In the genomic region with DNA sequence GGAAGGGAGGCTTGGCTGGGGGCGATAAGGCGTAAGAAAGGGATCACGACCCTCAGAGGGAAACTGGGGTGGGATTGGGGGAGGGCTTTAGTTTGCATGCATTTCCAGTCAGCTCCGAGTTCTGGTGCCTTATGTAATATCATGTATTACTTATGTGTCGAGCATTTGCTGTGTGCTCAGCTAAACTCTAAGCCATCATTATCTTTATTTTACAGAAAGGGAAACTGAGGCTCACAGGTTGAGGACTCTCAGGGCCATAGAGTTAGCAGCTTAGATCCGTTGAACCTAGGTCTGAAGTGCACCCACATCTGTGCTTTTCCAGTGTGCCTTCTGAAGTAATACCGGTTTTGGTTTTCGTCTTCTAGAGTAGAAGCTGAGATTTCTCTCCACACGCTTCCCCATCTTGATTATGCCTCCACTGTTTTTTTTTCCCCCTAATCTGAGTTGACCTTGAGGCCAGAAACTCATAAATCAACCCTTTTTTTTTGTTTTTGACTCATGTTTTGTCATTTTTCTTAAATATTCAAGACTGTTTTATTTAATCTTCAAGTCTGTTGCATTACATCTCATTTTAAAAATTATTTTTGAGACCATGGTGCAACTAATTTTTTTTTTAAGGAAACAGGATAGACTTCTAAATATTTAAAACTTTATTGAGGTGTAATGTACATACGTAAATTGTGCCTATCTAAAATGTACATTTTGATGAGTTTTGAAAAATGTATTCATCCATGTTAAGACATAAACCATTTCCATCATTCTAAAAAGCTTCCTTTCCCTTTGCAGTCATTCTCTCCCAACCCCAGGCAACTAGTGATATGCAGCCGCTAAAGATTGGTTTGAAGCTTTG, we compare ENCODE assay signal across 7 cellular contexts. TPM values are rescaled to one million over a fixed set of nuclear protein-coding genes. Genes with fewer than 3 reads are reported as not detected.
DNase-seq lines count a peak whose midpoint lies in the region; ATAC-seq, FAIRE-seq and TF ChIP-seq lines count a peak whose summit lies in the region.

No MANE protein-coding gene starts in this region.

- no peak overlapping the region for H2BK20ac ChIP-seq in H1 (ENCODE audit: low read length)

- H3K23me2 ChIP-seq in H1 (ENCODE audit: low read depth, low read length): peaks cover 2% of the 10 kb centered on the region

- peak overlapping the region; percentile 27 for H3K56ac ChIP-seq in H1 (replicated peaks; ENCODE audit: insufficient read length, low read depth, low read length)

- H3K4me3 ChIP-seq in OCI-LY3 (ENCODE audit: low read length): peak overlapping the region; percentile 85
- peak overlapping the region; percentile 79 to 97 (median 90) for H3K4me3 ChIP-seq in H1 (ENCODE audit: extremely low read depth in 1 of 4, insufficient read depth in 2 of 4, low read depth in 3 of 4, low read length in 4 of 4)
- H3K4me3 ChIP-seq in neuronal stem cell (ENCODE audit: low read length in 2 of 2): peak overlapping the region; percentile 59 to 96

- H2BK12ac ChIP-seq in H1 (ENCODE audit: low read depth, low read length): no peak overlapping the region
- H2BK12ac ChIP-seq in neuronal stem cell (ENCODE audit: low read length): no peak overlapping the region

- H2BK15ac ChIP-seq in H1 (ENCODE audit: low read length) (peak overlapping the region; percentile 76; the same call in 1 of the 2 replicates), neuronal stem cell (ENCODE audit: low read length) (no peak overlapping the region)

- TF ChIP-seq EP300 in H1 (IDR thresholded peaks at IDR 0.05; ENCODE audit: borderline replicate concordance in 1 of 2, low read depth in 2 of 2, low read length in 2 of 2): no peak

- H3K9me3 ChIP-seq in OCI-LY3 (ENCODE audit: insufficient read depth, low read length): no peaks in the 10 kb centered on the region
- H3K9me3 ChIP-seq in H1 (ENCODE audit: insufficient read depth in 2 of 2, low read depth in 1 of 2, low read length in 1 of 2): peaks cover 0 to 6% of the 10 kb centered on the region in 2 experiments; a peak in 2 of 4 replicates
- peaks cover 3 to 20% of the 10 kb centered on the region in 2 donors for H3K9me3 ChIP-seq in neuronal stem cell (replicated peaks in 1 of 2; ENCODE audit: control insufficient read depth in 2 of 2, insufficient read depth in 1 of 2, low read depth in 1 of 2, low read length in 2 of 2)

- peak; percentile 5 for ATAC-seq in GM21717 (IDR thresholded peaks at IDR 0.05; ENCODE audit: unreplicated experiment)

- 18% methylated on average over 11 of the region's 11 CpGs; no CpG with 5 or more reads in 1 of the 2 experiments for WGBS in H1 (ENCODE audit: extremely low coverage in 1 of 2, insufficient coverage in 1 of 2, insufficient read length in 1 of 2, insufficient replicate concordance in 2 of 2, low coverage in 1 of 2, low lambda C conversion rate in 2 of 2, missing lambda C conversion rate in 1 of 2), 2 experiments
- no CpG with 5 or more reads among the region's 11 CpGs for WGBS in neuronal stem cell (ENCODE audit: extremely low coverage in 2 of 2, insufficient read length in 2 of 2, insufficient replicate concordance in 1 of 2), 2 donors

- no peaks in the 10 kb centered on the region for H3K27me3 ChIP-seq in OCI-LY3 (ENCODE audit: low read depth, low read length)
- no peaks in the 10 kb centered on the region for H3K27me3 ChIP-seq in H1 (replicated peaks in 1 of 4; ENCODE audit: control insufficient read depth in 3 of 4, extremely low read depth in 1 of 4, insufficient read depth in 3 of 4, low read length in 3 of 4)
- no peaks in the 10 kb centered on the region for H3K27me3 ChIP-seq in neuronal stem cell (ENCODE audit: control insufficient read depth in 3 of 3, insufficient read depth in 3 of 3, low read depth in 1 of 3, low read length in 3 of 3)

- peaks cover 12% of the 10 kb centered on the region for H3K4me1 ChIP-seq in OCI-LY3 (ENCODE audit: low read length)
- H3K4me1 ChIP-seq in H1 (replicated peaks in 1 of 4; ENCODE audit: control insufficient read depth in 3 of 4, insufficient read depth in 4 of 4, low read length in 3 of 4): no peaks in the 10 kb centered on the region
- peaks cover 0 to 3% of the 10 kb centered on the region in 2 donors for H3K4me1 ChIP-seq in neuronal stem cell (ENCODE audit: control insufficient read depth in 2 of 2, insufficient read depth in 1 of 2, low read depth in 1 of 2, low read length in 2 of 2)

- H3K18ac ChIP-seq in H1 (ENCODE audit: extremely low read depth, low read length): peak overlapping the region; percentile 86; the same call in 1 of the 2 replicates
- H3K18ac ChIP-seq in neuronal stem cell (ENCODE audit: low read length): peak overlapping the region; percentile 80

- H3K4me2 ChIP-seq in OCI-LY3 (ENCODE audit: low read length) (peak overlapping the region; percentile 94), H1 (ENCODE audit: insufficient read depth in 1 of 2, low read depth in 2 of 2, low read length in 2 of 2) (peak overlapping the region; percentile 74 to 91), neuronal stem cell (ENCODE audit: insufficient read depth, low read length, poor library complexity, severe bottlenecking) (peak overlapping the region; percentile 79)

- peak overlapping the region; percentile 87 for H2BK5ac ChIP-seq in H1 (ENCODE audit: low read depth, low read length)
- no peak overlapping the region for H2BK5ac ChIP-seq in neuronal stem cell (ENCODE audit: low read length)

- H3K27ac ChIP-seq in OCI-LY3 (ENCODE audit: low read length) (peak overlapping the region; percentile 75), H1 (ENCODE audit: low read depth, low read length) (peak overlapping the region; percentile 66; the same call in 1 of the 2 replicates), neuronal stem cell (replicated peaks; ENCODE audit: low read length) (peak overlapping the region; percentile 70)

- H4K20me1 ChIP-seq in OCI-LY3 (ENCODE audit: insufficient read depth, low read length) (peaks cover 7% of the 10 kb centered on the region), H1 (replicated peaks in 1 of 2; ENCODE audit: control insufficient read depth in 1 of 2, insufficient read depth in 2 of 2, low read length in 2 of 2) (peaks cover 0 to 1% of the 10 kb centered on the region in 2 experiments)

- H3K23ac ChIP-seq in H1 (ENCODE audit: insufficient read length) (no peak overlapping the region), neuronal stem cell (ENCODE audit: low read depth, low read length, poor library complexity) (no peak overlapping the region)

- H3K79me1 ChIP-seq in H1 (ENCODE audit: low read depth, low read length) (no peaks in the 10 kb centered on the region; the same call in 1 of the 2 replicates), neuronal stem cell (ENCODE audit: low read depth, low read length) (no peaks in the 10 kb centered on the region)

- peaks cover 57% of the 10 kb centered on the region for H3K79me2 ChIP-seq in OCI-LY3 (ENCODE audit: low read length)
- peaks cover 10 to 52% of the 10 kb centered on the region in 2 experiments for H3K79me2 ChIP-seq in H1 (ENCODE audit: control insufficient read depth in 1 of 2, insufficient read depth in 2 of 2, low read length in 2 of 2)

- no peak for TF ChIP-seq RAD21 in H1 (IDR thresholded peaks at IDR 0.05 in 1 of 2, conservative IDR thresholded peaks at IDR 0.05 in 1 of 2; ENCODE audit: low read depth in 2 of 2, low read length in 2 of 2)

- H2AK5ac ChIP-seq in H1 (ENCODE audit: low read depth, low read length) (no peak overlapping the region), neuronal stem cell (ENCODE audit: low read depth, low read length) (no peak overlapping the region)

- CTCF ChIA-PET in H1 (lab: Charles Lee; ENCODE audit: partially characterized antibody): interaction anchor here (0.6 to 1.6 kb wide), 3 partner anchors 21 to 78 kb away, joined by 3 to 4 read pairs (median 3); no protein-coding TSS in a partner anchor

- no peak overlapping the region for H3K4ac ChIP-seq in H1 (replicated peaks; ENCODE audit: insufficient read length, low read depth, low read length)
- H3K4ac ChIP-seq in neuronal stem cell (ENCODE audit: low read length): no peak overlapping the region

- peak overlapping the region; percentile 18 for H2BK120ac ChIP-seq in H1 (replicated peaks; ENCODE audit: low read depth, low read length)
- no peak overlapping the region for H2BK120ac ChIP-seq in neuronal stem cell (ENCODE audit: low read depth, low read length)

- H2AFZ ChIP-seq in OCI-LY3 (ENCODE audit: low read depth, low read length) (peak overlapping the region; percentile 42; the same call in 1 of the 2 replicates), H1 (ENCODE audit: low read length) (peak overlapping the region; percentile 76; the same call in 1 of the 2 replicates), neuronal stem cell (ENCODE audit: low read length) (peak overlapping the region; percentile 84)

- H4K5ac ChIP-seq in H1 (ENCODE audit: insufficient read length, low read depth, low read length): peak overlapping the region; percentile 84

- no peak; a peak in 1 of 3 replicates for TF ChIP-seq POLR2A in H1 (IDR thresholded peaks at IDR 0.05; ENCODE audit: control extremely low read depth in 1 of 2, low read depth in 2 of 2, low read length in 2 of 2)

- H3K36me3 ChIP-seq in OCI-LY3 (replicated peaks; ENCODE audit: low read depth, low read length) (peaks cover 30% of the 10 kb centered on the region), H1 (ENCODE audit: control insufficient read depth in 2 of 4, insufficient read depth in 4 of 4, low read length in 3 of 4) (peaks cover 0 to 25% (median 15%) of the 10 kb centered on the region in 4 experiments; a peak in 6 of 8 replicates), neuronal stem cell (replicated peaks in 1 of 2; ENCODE audit: control insufficient read depth in 2 of 2, insufficient read depth in 2 of 2, low read length in 2 of 2) (peaks cover 9 to 41% of the 10 kb centered on the region in 2 donors)

- H3K9ac ChIP-seq in OCI-LY3 (ENCODE audit: low read length) (peak overlapping the region; percentile 91), H1 (replicated peaks in 1 of 4; ENCODE audit: extremely low read depth in 1 of 4, low read depth in 3 of 4, low read length in 3 of 4) (peak overlapping the region; percentile 78 to 88 (median 86)), neuronal stem cell (ENCODE audit: low read depth, low read length, poor library complexity) (peak overlapping the region; percentile 97)

- no peak for FAIRE-seq in H1 (lab: Jason Lieb, UNC)

- no peak for TF ChIP-seq CTCF in OCI-LY3 (IDR thresholded peaks at IDR 0.05; ENCODE audit: low read depth, low read length)
- TF ChIP-seq CTCF in H1 (IDR thresholded peaks at IDR 0.05; ENCODE audit: control extremely low read depth in 1 of 3, insufficient read depth in 1 of 3, low read depth in 1 of 3, low read length in 3 of 3): no peak

- H4K8ac ChIP-seq in H1 (ENCODE audit: extremely low read depth, insufficient read depth, low read length): 0 out of 2 replicates have a peak overlapping the region, but pooled peaks have one; percentile 69
- no peak overlapping the region for H4K8ac ChIP-seq in neuronal stem cell (ENCODE audit: low read depth, low read length)

- POLR2A ChIA-PET in H1 (lab: Charles Lee; ENCODE audit: partially characterized antibody): interaction anchor here (0.7 to 1.7 kb wide), 5 partner anchors 20 to 105 kb away, joined by 3 to 7 read pairs (median 3); partner anchors contain the start of genes COG8 and NIP7

- DNase-seq in H1 (ENCODE audit: low read depth in 1 of 2, low spot score in 2 of 2): no peak
- no peak for DNase-seq in neuronal stem cell (ENCODE audit: low spot score)
- DNase-seq in foreskin melanocyte: no peak
- no peak for DNase-seq in KG1 (lab: John Stamatoyannopoulos, UW)
- DNase-seq in central memory CD4-positive, alpha-beta T cell: no peak

- H4K91ac ChIP-seq in H1 (replicated peaks; ENCODE audit: insufficient read length, low read length): peak overlapping the region; percentile 64
- H4K91ac ChIP-seq in neuronal stem cell (ENCODE audit: low read depth, low read length, poor library complexity): no peak overlapping the region

- H3K14ac ChIP-seq in H1 (ENCODE audit: insufficient read length) (no peak overlapping the region), neuronal stem cell (ENCODE audit: low read length) (no peak overlapping the region)

RNA-seq across cellular contexts. Expression of gene CYB5B, which starts 0.7 kb away (rescaled TPM):
- 118 and 127 TPM in 2 replicates for total RNA-seq in H1 (2021; fragmentation: NEBNext Ultra II Directional; extraction: Animal tissue kit (Norgen Biotek cat#: 25700))
- polyA plus RNA-seq in H1 (2011; rRNA removed): 70.8 and 108 TPM in 2 replicates
- polyA plus RNA-seq in H1 (2011; cell fraction: cytosol; rRNA removed): 83.3 TPM
- 43.5 TPM for polyA plus RNA-seq in H1 (2011; cell fraction: nucleus; rRNA removed)
- polyA plus RNA-seq in H1 (2012, experiment 1 of 2): 101 to 122 TPM (median 107 TPM) in 4 replicates
- 33.0 TPM for polyA plus RNA-seq in H1 (2012, experiment 2 of 2)
- 138 TPM for polyA plus RNA-seq in H1 (2013, experiment 1 of 2)
- polyA plus RNA-seq in H1 (2013, experiment 2 of 2): 144 TPM
- polyA minus RNA-seq in H1 (2011; rRNA and poly(A)+ RNA removed): 114 and 138 TPM in 2 replicates
- 49.4 TPM for polyA minus RNA-seq in H1 (2011; cell fraction: cytosol; rRNA and poly(A)+ RNA removed)
- polyA minus RNA-seq in H1 (2011; cell fraction: nucleus; rRNA and poly(A)+ RNA removed): 52.0 TPM
- 142 TPM for polyA plus RNA-seq in neuronal stem cell (2013, experiment 1 of 2)
- 142 TPM for polyA plus RNA-seq in neuronal stem cell (2013, experiment 2 of 2)

RNA-seq across cellular contexts. Expression of gene TERF2, which starts 39.4 kb away (rescaled TPM):
- total RNA-seq in H1 (2021; fragmentation: NEBNext Ultra II Directional; extraction: Animal tissue kit (Norgen Biotek cat#: 25700)): 31.8 and 37.0 TPM in 2 replicates
- 14.1 and 16.1 TPM in 2 replicates for polyA plus RNA-seq in H1 (2011; rRNA removed)
- 16.7 TPM for polyA plus RNA-seq in H1 (2011; cell fraction: cytosol; rRNA removed)
- 14.4 TPM for polyA plus RNA-seq in H1 (2011; cell fraction: nucleus; rRNA removed)
- polyA plus RNA-seq in H1 (2012, experiment 1 of 2): 25.6 to 33.1 TPM (median 28.2 TPM) in 4 replicates
- 15.4 TPM for polyA plus RNA-seq in H1 (2012, experiment 2 of 2)
- 27.5 TPM for polyA plus RNA-seq in H1 (2013, experiment 1 of 2)
- polyA plus RNA-seq in H1 (2013, experiment 2 of 2): 30.9 TPM
- 16.1 and 17.7 TPM in 2 replicates for polyA minus RNA-seq in H1 (2011; rRNA and poly(A)+ RNA removed)
- 26.6 TPM for polyA minus RNA-seq in H1 (2011; cell fraction: cytosol; rRNA and poly(A)+ RNA removed)
- polyA minus RNA-seq in H1 (2011; cell fraction: nucleus; rRNA and poly(A)+ RNA removed): 20.9 TPM
- 38.8 TPM for polyA plus RNA-seq in neuronal stem cell (2013, experiment 1 of 2)
- polyA plus RNA-seq in neuronal stem cell (2013, experiment 2 of 2): 40.0 TPM
